In genomic region chr1:22420456-22421053, GRCh38 we compare ENCODE assay signal across 8 cellular contexts. TPM values are rescaled to one million over a fixed set of nuclear protein-coding genes. Genes with fewer than 3 reads are reported as not detected.
DNase-seq lines count a peak whose midpoint lies in the region; ATAC-seq and TF ChIP-seq lines count a peak whose summit lies in the region.

No MANE protein-coding gene starts in this region.

- no peak for TF ChIP-seq POLR2A in right lobe of liver (IDR thresholded peaks at IDR 0.05)

- intact Hi-C loops in right lobe of liver (cut with DNase I): loop anchor here (5.0 kb wide), 1 partner anchor 222 kb away; the partner anchor contains the start of gene C1QC (in 2 of the 2)

- peak; percentile 83 for TF ChIP-seq CTCF in AG10803 (conservative IDR thresholded peaks at IDR 0.05; ENCODE audit: low read length)
- peak; percentile 64 for TF ChIP-seq CTCF in coronary artery (IDR thresholded peaks at IDR 0.05)
- peak; percentile 75 to 90 (median 86) for TF ChIP-seq CTCF in right lobe of liver (IDR thresholded peaks at IDR 0.05)

- ATAC-seq in right lobe of liver: peak; percentile 91 to 95 (median 93)
- no peak for ATAC-seq in GM18861 (IDR thresholded peaks at IDR 0.05; ENCODE audit: unreplicated experiment)

- H3K4me1 ChIP-seq in right lobe of liver: no peaks in the 10 kb centered on the region

- H3K27me3 ChIP-seq in right lobe of liver: no peaks in the 10 kb centered on the region

- no peaks in the 10 kb centered on the region for H3K9me3 ChIP-seq in right lobe of liver

- 62% methylated on average over 12 of the region's 15 CpGs for WGBS in right lobe of liver (ENCODE audit: insufficient coverage, low coverage, low lambda C conversion rate, missing lambda C conversion rate)

- no peaks in the 10 kb centered on the region for H3K36me3 ChIP-seq in right lobe of liver

- DNase-seq in AG10803 (ENCODE audit: low read depth) (peak; percentile 74), H4 (ENCODE audit: low spot score) (peak; percentile 76), NCI-H226 (peak; percentile 58), coronary artery (ENCODE audit: low spot score) (peak; percentile 82), right lobe of liver (peak; percentile 83 to 87 (median 85))
- peak; percentile 18 to 43 for DNase-seq in activated CD4-positive, alpha-beta T cell treated with anti-CD3 and anti-CD28 coated beads for 24 hours (ENCODE audit: low read depth in 2 of 2)
- peak; percentile 18 to 27 (median 25) for DNase-seq in stimulated activated CD4-positive, alpha-beta T cell treated with anti-CD3 and anti-CD28 coated beads, TNF-alpha, amount 100 ng/mL, for 4 hours (ENCODE audit: low read depth in 3 of 3)

- H3K27ac ChIP-seq in coronary artery (no peak overlapping the region), right lobe of liver (no peak overlapping the region)

- H3K4me3 ChIP-seq in AG10803 (ENCODE audit: low read length): no peak overlapping the region
- no peak overlapping the region for H3K4me3 ChIP-seq in coronary artery
- H3K4me3 ChIP-seq in right lobe of liver: no peak overlapping the region

RNA-seq across cellular contexts. Expression of gene ZBTB40, which starts 31.1 kb away (rescaled TPM):
- 12.1 and 14.0 TPM in 2 replicates for total RNA-seq in H4 (2014; rRNA removed; shearing (Covaris generic))
- total RNA-seq in right lobe of liver: 1 to 10 TPM; 6.2 to 7.6 (median 7.0) TPM

Comparison
In these comparisons a context has a peak if more than half of its experiments do, and no peak if none do; other contexts are left out.
1. DNase-seq: peak in every context shown above with its lines; median percentile 85 in right lobe of liver; 82 in coronary artery; 76 in H4; 74 in AG10803; 58 in NCI-H226; 30 in activated CD4-positive, alpha-beta T cell treated with anti-CD3 and anti-CD28 coated beads for 24 hours; 25 in stimulated activated CD4-positive, alpha-beta T cell treated with anti-CD3 and anti-CD28 coated beads, TNF-alpha, amount 100 ng/mL, for 4 hours.